Comparison of ENCODE assay signal across 20 cellular contexts in the genomic region with DNA sequence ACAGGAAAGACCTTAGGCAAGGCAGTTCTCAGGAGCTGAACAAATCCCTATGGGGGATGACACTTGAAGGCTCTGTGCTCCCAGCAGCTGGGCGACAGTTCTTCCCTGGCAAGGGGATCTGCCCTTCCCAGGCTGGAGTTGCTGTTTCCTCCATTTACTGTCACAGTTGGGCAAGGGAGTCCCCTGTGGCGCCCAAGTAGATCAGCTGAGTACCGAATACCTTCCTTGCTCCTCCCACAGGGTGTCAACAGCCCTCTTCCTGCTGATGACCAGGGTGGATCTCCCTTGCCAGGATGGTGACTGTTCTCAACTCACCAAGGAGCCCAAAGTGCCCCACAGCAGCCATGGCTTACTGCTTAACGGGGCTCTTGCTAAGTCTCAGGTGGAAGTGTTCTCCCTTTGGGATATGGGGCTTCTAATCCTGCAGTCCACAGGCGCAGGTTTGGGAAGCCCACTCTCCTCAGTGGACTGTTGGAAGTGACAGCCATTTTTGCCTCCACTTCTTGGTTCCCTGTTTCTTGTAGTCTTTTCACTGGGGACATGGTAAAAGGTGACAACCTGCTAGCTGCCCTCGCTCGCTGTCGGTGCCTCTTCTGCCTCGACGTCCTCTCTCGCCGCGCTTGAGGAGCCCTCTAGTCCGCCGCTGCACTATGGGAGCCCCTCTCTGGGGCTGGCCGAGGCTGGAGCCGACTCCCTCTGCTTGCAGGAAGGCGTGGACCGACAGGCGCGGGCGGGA. TPM values are rescaled to one million over a fixed set of nuclear protein-coding genes. Genes with fewer than 3 reads are reported as not detected.
DNase-seq lines count a peak whose midpoint lies in the region; ATAC-seq and TF ChIP-seq lines count a peak whose summit lies in the region.
"Had no signal": no experiment of that assay in that cellular context is flagged by ENCODE, and none has a peak within 500 bp of the region (broad histone marks: within the 10 kb centered on the region; RNA-seq: fewer than 3 reads in every experiment).

No MANE protein-coding gene starts in this region.

- DNase-seq in activated CD4-positive, alpha-beta T cell treated with anti-CD3 and anti-CD28 coated beads, Interleukin-2, amount 10 ng/mL, durations not matched to agents 24 days and 14 days = peak; percentile 56
- no peak for DNase-seq in activated CD4-positive, alpha-beta T cell treated with anti-CD3 and anti-CD28 coated beads, Interleukin-2, amount 10 ng/mL, durations not matched to agents 7 days and 5 days
- DNase-seq in LoVo (ENCODE audit: low spot score) (peak; percentile 26), coronary artery (ENCODE audit: low spot score) (peak; percentile 65), osteoblast (ENCODE audit: insufficient read length, low spot score, missing footprints) (peak; percentile 83), COLO829 (ENCODE audit: low spot score) (no peak), DMS53 treated with DMSO at 0.1 percent for 48 hours (lab: John Stamatoyannopoulos, UW; ENCODE audit: unreplicated experiment) (no peak)
- DNase-seq: 8988T; CD4-positive, alpha-beta memory T cell; DND-41; GDM1; MM.1S; NCI-H1436; NCI-H2029; NCI-H2171 treated with DMSO at 0.1 percent for 48 hours; NCI-H82 had no signal

- no peaks in the 10 kb centered on the region for H3K9me3 Mint-ChIP-seq in activated CD4-positive, alpha-beta T cell treated with anti-CD3 and anti-CD28 coated beads, Interleukin-2, amount 10 ng/mL, durations not matched to agents 24 days and 14 days
- H3K9me3 Mint-ChIP-seq in activated CD4-positive, alpha-beta T cell treated with anti-CD3 and anti-CD28 coated beads, Interleukin-2, amount 10 ng/mL, durations not matched to agents 7 days and 5 days = peaks cover 3% of the 10 kb centered on the region

- no peak overlapping the region for H3K27ac ChIP-seq in coronary artery
- H3K27ac ChIP-seq in osteoblast (ENCODE audit: low read depth, low read length) = no peak overlapping the region
- H3K27ac ChIP-seq: KMS-11 had no signal

- H3K4me1 Mint-ChIP-seq in activated CD4-positive, alpha-beta T cell treated with anti-CD3 and anti-CD28 coated beads, Interleukin-2, amount 10 ng/mL, durations not matched to agents 24 days and 14 days = peaks cover 6% of the 10 kb centered on the region
- H3K4me1 Mint-ChIP-seq in activated CD4-positive, alpha-beta T cell treated with anti-CD3 and anti-CD28 coated beads, Interleukin-2, amount 10 ng/mL, durations not matched to agents 7 days and 5 days = peaks cover 10% of the 10 kb centered on the region

- H4K20me1 ChIP-seq in osteoblast (ENCODE audit: insufficient read depth, low read length) = no peaks in the 10 kb centered on the region

- H3K4me3 ChIP-seq in coronary artery = no peak overlapping the region
- no peak overlapping the region for H3K4me3 ChIP-seq in osteoblast (ENCODE audit: insufficient read depth, low read length)
- H3K4me3 ChIP-seq: GM12878, GM23338 had no signal

- no peaks in the 10 kb centered on the region for H3K9me3 ChIP-seq in osteoblast (ENCODE audit: low read depth, low read length)

- H3K4me1 ChIP-seq in osteoblast (ENCODE audit: insufficient read depth, low read length) = peaks cover 7% of the 10 kb centered on the region

- H3K27me3 Mint-ChIP-seq in activated CD4-positive, alpha-beta T cell treated with anti-CD3 and anti-CD28 coated beads, Interleukin-2, amount 10 ng/mL, durations not matched to agents 24 days and 14 days = peaks cover 42% of the 10 kb centered on the region
- peaks cover 39% of the 10 kb centered on the region for H3K27me3 Mint-ChIP-seq in activated CD4-positive, alpha-beta T cell treated with anti-CD3 and anti-CD28 coated beads, Interleukin-2, amount 10 ng/mL, durations not matched to agents 7 days and 5 days

- CTCF ChIA-PET in activated CD4-positive, alpha-beta T cell treated with anti-CD3 and anti-CD28 coated beads, Interleukin-2, amount 10 ng/mL, durations not matched to agents 7 days and 5 days (lab: Charles Lee) = interaction anchor here (0.6 to 3.5 kb wide), 5 partner anchors 9 to 248 kb away, joined by 3 to 27 read pairs (median 3); no protein-coding TSS in a partner anchor

- no peak for TF ChIP-seq CTCF in coronary artery (IDR thresholded peaks at IDR 0.05)
- TF ChIP-seq CTCF in osteoblast (IDR thresholded peaks at IDR 0.05; ENCODE audit: extremely low read depth, low read depth, low read length) = no peak

- ATAC-seq in activated CD4-positive, CD25-positive, alpha-beta regulatory T cell treated with anti-CD3 and anti-CD28 coated beads, Interleukin-2, amount 50 U/mL, for 24 hours = no peak
- ATAC-seq: GM12878, GM23338 had no signal

- no peaks in the 10 kb centered on the region for H3K36me3 ChIP-seq in osteoblast (ENCODE audit: insufficient read depth, low read length)

- no peak overlapping the region for H2AFZ ChIP-seq in osteoblast (ENCODE audit: low read length)
- H2AFZ ChIP-seq: GM23338 had no signal

- POLR2A ChIA-PET in activated CD4-positive, alpha-beta T cell treated with anti-CD3 and anti-CD28 coated beads, Interleukin-2, amount 10 ng/mL, durations not matched to agents 7 days and 5 days (lab: Charles Lee) = no interaction called here

- H3K4me2 ChIP-seq in osteoblast (ENCODE audit: insufficient read depth, low read length) = no peak overlapping the region
- H3K4me2 ChIP-seq: GM23338, KMS-11 had no signal

- intact Hi-C loops in activated CD4-positive, alpha-beta T cell treated with anti-CD3 and anti-CD28 coated beads, Interleukin-2, amount 10 ng/mL, durations not matched to agents 24 days and 14 days (cut with micrococcal nuclease) = loop anchor here (10.0 kb wide), 1 partner anchor 762 kb away; no protein-coding TSS in a partner anchor

- H3K4me3 Mint-ChIP-seq in activated CD4-positive, alpha-beta T cell treated with anti-CD3 and anti-CD28 coated beads, Interleukin-2, amount 10 ng/mL, durations not matched to agents 24 days and 14 days = no peak overlapping the region
- H3K4me3 Mint-ChIP-seq in activated CD4-positive, alpha-beta T cell treated with anti-CD3 and anti-CD28 coated beads, Interleukin-2, amount 10 ng/mL, durations not matched to agents 7 days and 5 days = no peak overlapping the region
- H3K4me3 Mint-ChIP-seq: GM23338 had no signal

- H3K27ac Mint-ChIP-seq in activated CD4-positive, alpha-beta T cell treated with anti-CD3 and anti-CD28 coated beads, Interleukin-2, amount 10 ng/mL, durations not matched to agents 24 days and 14 days = no peak overlapping the region
- no peak overlapping the region for H3K27ac Mint-ChIP-seq in activated CD4-positive, alpha-beta T cell treated with anti-CD3 and anti-CD28 coated beads, Interleukin-2, amount 10 ng/mL, durations not matched to agents 7 days and 5 days
- H3K27ac Mint-ChIP-seq: GM23338 had no signal

- no peaks in the 10 kb centered on the region for H3K36me3 Mint-ChIP-seq in activated CD4-positive, alpha-beta T cell treated with anti-CD3 and anti-CD28 coated beads, Interleukin-2, amount 10 ng/mL, durations not matched to agents 24 days and 14 days (ENCODE audit: low read depth)
- peaks cover 1% of the 10 kb centered on the region for H3K36me3 Mint-ChIP-seq in activated CD4-positive, alpha-beta T cell treated with anti-CD3 and anti-CD28 coated beads, Interleukin-2, amount 10 ng/mL, durations not matched to agents 7 days and 5 days (ENCODE audit: low read depth)

- H3K27me3 ChIP-seq in osteoblast (ENCODE audit: insufficient read depth, low read length) = peaks cover 9% of the 10 kb centered on the region

- no peaks in the 10 kb centered on the region for H3K79me2 ChIP-seq in osteoblast (ENCODE audit: insufficient read depth, low read length)

RNA-seq across cellular contexts. Expression of a gene that starts 5.7 kb away (rescaled TPM):
- 33.4 and 35.6 TPM in 2 replicates for total RNA-seq in activated CD4-positive, alpha-beta T cell treated with anti-CD3 and anti-CD28 coated beads, Interleukin-2, amount 10 ng/mL, durations not matched to agents 24 days and 14 days
- total RNA-seq in activated CD4-positive, alpha-beta T cell treated with anti-CD3 and anti-CD28 coated beads, Interleukin-2, amount 10 ng/mL, durations not matched to agents 7 days and 5 days = 10 to 100 TPM; 21.5 to 24.7 TPM
- total RNA-seq in osteoblast = 19.4 and 24.6 TPM in 2 replicates

RNA-seq across cellular contexts. Expression of a gene that starts 25.6 kb away (rescaled TPM):
- total RNA-seq in activated CD4-positive, alpha-beta T cell treated with anti-CD3 and anti-CD28 coated beads, Interleukin-2, amount 10 ng/mL, durations not matched to agents 24 days and 14 days = 0.12 TPM in 1 of 2 replicates, not detected in the other
- total RNA-seq in activated CD4-positive, alpha-beta T cell treated with anti-CD3 and anti-CD28 coated beads, Interleukin-2, amount 10 ng/mL, durations not matched to agents 7 days and 5 days = not detected
- 5.6 and 9.0 TPM in 2 replicates for total RNA-seq in osteoblast
- total RNA-seq: CD4-positive, alpha-beta memory T cell had no signal

Comparison
In these comparisons a context has a peak if more than half of its experiments do, and no peak if none do; other contexts are left out.
1. DNase-seq: peak in activated CD4-positive, alpha-beta T cell treated with anti-CD3 and anti-CD28 coated beads, Interleukin-2, amount 10 ng/mL, durations not matched to agents 24 days and 14 days (single experiment), LoVo (single experiment), coronary artery (single experiment) and osteoblast (single experiment); none in activated CD4-positive, alpha-beta T cell treated with anti-CD3 and anti-CD28 coated beads, Interleukin-2, amount 10 ng/mL, durations not matched to agents 7 days and 5 days (single experiment), COLO829 (single experiment) and DMS53 treated with DMSO at 0.1 percent for 48 hours (single experiment).